In genomic region chr1:228377664-228378452, GRCh38 we compare ENCODE assay signal across 2 cellular contexts.
TF ChIP-seq lines count a peak whose summit lies in the region.

No MANE protein-coding gene starts in this region.

TF ChIP-seq in endothelial cell of umbilical vein, 7 proteins besides CTCF, POLR2A, EP300 and RAD21:
- TF ChIP-seq MYC (IDR thresholded peaks at IDR 0.05; ENCODE audit: low read depth, low read length) (no peak), FOS (IDR thresholded peaks at IDR 0.05; ENCODE audit: borderline replicate concordance, insufficient read depth, low read length) (no peak), GATA2 (IDR thresholded peaks at IDR 0.05; ENCODE audit: insufficient read depth, insufficient read length, low read depth, low read length) (no peak), JUN (IDR thresholded peaks at IDR 0.05; ENCODE audit: borderline replicate concordance, insufficient read depth, insufficient read length, low read depth) (no peak), EZH2 (IDR thresholded peaks at IDR 0.05; ENCODE audit: borderline replicate concordance, low read depth, low read length, severe bottlenecking) (no peak), MAX (IDR thresholded peaks at IDR 0.05; ENCODE audit: insufficient read depth, insufficient read length) (no peak), POLR2AphosphoS5 (IDR thresholded peaks at IDR 0.05; ENCODE audit: insufficient read depth, low read depth, low read length) (no peak)

TF ChIP-seq in neural cell, 6 proteins besides CTCF, POLR2A, EP300 and RAD21:
- TF ChIP-seq SMC3 (conservative IDR thresholded peaks at IDR 0.05; ENCODE audit: poor library complexity) (no peak), EZH2 (IDR thresholded peaks at IDR 0.05; ENCODE audit: borderline replicate concordance, insufficient read depth, low read length, poor library complexity, severe bottlenecking) (no peak), MXI1 (conservative IDR thresholded peaks at IDR 0.05; ENCODE audit: poor library complexity, severe bottlenecking) (no peak), POLR2AphosphoS5 (IDR thresholded peaks at IDR 0.05) (no peak), REST (IDR thresholded peaks at IDR 0.05; ENCODE audit: borderline replicate concordance) (no peak), TAF1 (IDR thresholded peaks at IDR 0.05; ENCODE audit: low read depth) (no peak)
